Comparison of ENCODE assay signal across 1 cellular context in genomic region chr17:13589658-13590057, GRCh38.
TF ChIP-seq lines count a peak whose summit lies in the region.

No MANE protein-coding gene starts in this region.

TF ChIP-seq in GM23338, 12 proteins besides CTCF, POLR2A, EP300 and RAD21 (continued from another document):
- TF ChIP-seq JUNB (IDR thresholded peaks at IDR 0.05; ENCODE audit: unreplicated experiment) (no peak), EZH2phosphoT487 (IDR thresholded peaks at IDR 0.05; ENCODE audit: unreplicated experiment) (no peak), EZH2 (IDR thresholded peaks at IDR 0.05; ENCODE audit: low read depth, unreplicated experiment) (no peak), NANOG (IDR thresholded peaks at IDR 0.05; ENCODE audit: borderline replicate concordance) (no peak), ZNF331 (CRISPR knock-in tag; IDR thresholded peaks at IDR 0.05; ENCODE audit: low read depth) (no peak), CREB1 (CRISPR knock-in tag; IDR thresholded peaks at IDR 0.05; ENCODE audit: low read depth) (no peak), ZNF462 (CRISPR knock-in tag; IDR thresholded peaks at IDR 0.05) (no peak), REST (IDR thresholded peaks at IDR 0.05; ENCODE audit: unreplicated experiment) (no peak), POLR2AphosphoS5 (IDR thresholded peaks at IDR 0.05; ENCODE audit: low read depth) (no peak), ETS1 (IDR thresholded peaks at IDR 0.05) (no peak)
